In the genomic region with DNA sequence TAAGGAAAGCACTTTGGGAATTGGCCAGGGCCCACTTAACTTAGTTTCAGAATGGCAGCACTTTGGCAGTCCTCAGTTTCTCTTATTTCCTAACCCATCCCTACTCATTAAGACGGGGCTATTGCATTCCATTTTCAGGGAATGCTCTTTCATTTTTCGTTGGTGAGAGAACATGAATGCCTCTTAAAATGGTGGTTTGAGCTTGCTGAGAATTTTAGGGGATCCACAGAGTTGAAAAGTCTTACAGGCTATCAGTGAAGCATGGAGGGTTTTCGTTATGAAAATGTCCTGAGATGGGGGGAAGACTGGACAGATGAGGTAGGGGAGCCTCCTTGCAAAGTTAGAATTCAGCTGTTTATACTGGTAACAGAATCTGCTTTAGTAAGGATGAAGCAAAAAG, we compare ENCODE assay signal across 1 cellular context.
TF ChIP-seq lines count a peak whose summit lies in the region.

No MANE protein-coding gene starts in this region.

TF ChIP-seq in GM12891, 5 proteins besides CTCF, POLR2A, EP300 and RAD21:
- TF ChIP-seq SPI1 (IDR thresholded peaks at IDR 0.05; ENCODE audit: low read depth, low read length) (no peak), POU2F2 (IDR thresholded peaks at IDR 0.05; ENCODE audit: low read depth, low read length) (no peak), TAF1 (IDR thresholded peaks at IDR 0.05; ENCODE audit: low read depth, low read length) (no peak), PAX5 (IDR thresholded peaks at IDR 0.05; ENCODE audit: insufficient read depth, low read length, severe bottlenecking) (no peak), POLR2AphosphoS5 (IDR thresholded peaks at IDR 0.05; ENCODE audit: low read depth, low read length) (no peak)
